Comparison of ENCODE assay signal across 21 cellular contexts in the genomic region with DNA sequence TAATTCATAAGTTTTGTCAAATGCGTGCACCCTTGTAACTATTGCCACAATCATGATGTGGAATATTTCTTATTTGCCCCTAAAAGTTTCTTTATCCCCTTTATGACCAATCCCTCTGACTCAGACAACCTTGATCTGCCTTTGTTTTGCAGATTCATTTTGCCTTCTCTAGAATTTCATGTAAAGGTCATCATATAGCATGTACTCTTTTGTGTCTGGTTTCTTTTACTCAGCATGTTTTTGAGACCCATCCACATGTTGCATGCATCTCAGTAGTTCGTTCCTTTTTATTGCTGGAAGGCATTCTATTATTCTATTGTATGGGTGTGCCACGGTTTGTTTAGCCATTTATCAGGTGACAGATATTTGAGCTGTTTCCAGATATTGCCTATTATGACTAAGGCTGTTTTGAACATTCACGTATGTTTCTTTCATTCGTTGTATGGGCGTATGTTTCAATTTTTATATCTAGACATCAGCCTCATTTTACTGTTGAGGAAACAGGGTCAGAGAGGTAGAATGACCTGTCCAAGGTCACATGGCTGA.
DNase-seq lines count a peak whose midpoint lies in the region; ATAC-seq and TF ChIP-seq lines count a peak whose summit lies in the region.
"Had no signal": no experiment of that assay in that cellular context is flagged by ENCODE, and none has a peak within 500 bp of the region (broad histone marks: within the 10 kb centered on the region; RNA-seq: fewer than 3 reads in every experiment).

No MANE protein-coding gene starts in this region.

- H3K4me3 ChIP-seq in mammary epithelial cell (replicated peaks in 1 of 3; ENCODE audit: insufficient read depth in 1 of 3, low read depth in 2 of 3, low read length in 3 of 3) = no peak overlapping the region
- H3K4me3 ChIP-seq in aorta (ENCODE audit: low read length in 2 of 2) = no peak overlapping the region
- H3K4me3 ChIP-seq: BLaER1, GM12878 had no signal

- no TSS peak for BruUV-seq in MCF 10A (replicated peaks; lab: Mats Ljungman, UMichigan)
- BruUV-seq in mammary epithelial cell (replicated peaks; lab: Mats Ljungman, UMichigan) = no TSS peak

- H2AFZ ChIP-seq in mammary epithelial cell (ENCODE audit: low read depth, low read length) = no peak overlapping the region

- no peak overlapping the region for H3K9ac ChIP-seq in mammary epithelial cell (ENCODE audit: insufficient read depth, low read length)
- H3K9ac ChIP-seq: BLaER1 had no signal

- intact Hi-C loops in MCF 10A (cut with micrococcal nuclease) = no loop called here
- intact Hi-C loops in mammary epithelial cell (cut with micrococcal nuclease) = no loop called here
- intact Hi-C loops in left colon (cut with DNase I, micrococcal nuclease) = no loop called here
- intact Hi-C loops in aorta (cut with DNase I) = loop anchor here in 1 of 2 donors (5.0 kb wide), 1 partner anchor 113 kb away; no protein-coding TSS in a partner anchor

- H3K4me3 Mint-ChIP-seq in MCF 10A (ENCODE audit: unreplicated experiment) = no peak overlapping the region

- no peak overlapping the region for H3K4me2 ChIP-seq in mammary epithelial cell (ENCODE audit: insufficient read depth, low read depth, low read length)
- H3K4me2 ChIP-seq: BLaER1 had no signal

- H3K9me3 ChIP-seq in mammary epithelial cell (replicated peaks; ENCODE audit: insufficient read depth, low read length) (no peaks in the 10 kb centered on the region), aorta (ENCODE audit: control insufficient read depth, low read length) (no peaks in the 10 kb centered on the region)
- H3K9me3 ChIP-seq: BLaER1 had no signal

- H3K36me3 ChIP-seq in mammary epithelial cell (ENCODE audit: insufficient read depth, low read length) = no peaks in the 10 kb centered on the region
- H3K36me3 ChIP-seq in aorta (ENCODE audit: control insufficient read depth in 1 of 2, insufficient read depth in 2 of 2, low read length in 1 of 2) = no peaks in the 10 kb centered on the region
- H3K36me3 ChIP-seq: BLaER1 had no signal

- no peaks in the 10 kb centered on the region for H3K27me3 Mint-ChIP-seq in MCF 10A (ENCODE audit: insufficient read depth, unreplicated experiment)

- peaks cover 10% of the 10 kb centered on the region for H3K36me3 Mint-ChIP-seq in MCF 10A (ENCODE audit: insufficient read depth, unreplicated experiment)
- H3K36me3 Mint-ChIP-seq: CD4-positive, alpha-beta memory T cell had no signal

- TF ChIP-seq CTCF in MCF 10A (IDR thresholded peaks at IDR 0.05; ENCODE audit: unreplicated experiment) (no peak), mammary epithelial cell (conservative IDR thresholded peaks at IDR 0.05 in 1 of 2, IDR thresholded peaks at IDR 0.05 in 1 of 2; ENCODE audit: extremely low read depth in 1 of 2, insufficient read depth in 1 of 2, low read depth in 1 of 2, low read length in 2 of 2) (no peak), VCaP (conservative IDR thresholded peaks at IDR 0.05) (no peak)

- POLR2A ChIA-PET in MCF 10A (lab: Yijun Ruan, JAX) = interaction anchor here (0.8 to 1.5 kb wide), 10 partner anchors 10 to 317 kb away, joined by 3 to 11 read pairs (median 4); no protein-coding TSS in a partner anchor

- H4K20me1 ChIP-seq in mammary epithelial cell (ENCODE audit: insufficient read depth, low read length) = no peaks in the 10 kb centered on the region
- H4K20me1 ChIP-seq: BLaER1 had no signal

- peaks cover 58% of the 10 kb centered on the region for H3K4me1 Mint-ChIP-seq in MCF 10A (ENCODE audit: insufficient read depth, unreplicated experiment)

- H3K4me1 ChIP-seq in mammary epithelial cell (ENCODE audit: insufficient read depth, low read length) (peaks cover 36% of the 10 kb centered on the region), aorta (ENCODE audit: control insufficient read depth in 1 of 2, insufficient read depth in 2 of 2, low read length in 2 of 2) (peaks cover 0 to 4% of the 10 kb centered on the region in 2 donors)

- H3K9me3 Mint-ChIP-seq in MCF 10A (ENCODE audit: unreplicated experiment) = no peaks in the 10 kb centered on the region
- H3K9me3 Mint-ChIP-seq: CD4-positive, alpha-beta memory T cell had no signal

- in situ Hi-C loops in mammary epithelial cell (cut with MboI; ENCODE audit: low sequenced_read_pairs in 2 of 2) = no loop called here

- H3K27me3 ChIP-seq in mammary epithelial cell (ENCODE audit: insufficient read depth, low read length) = no peaks in the 10 kb centered on the region
- H3K27me3 ChIP-seq in aorta (ENCODE audit: control insufficient read depth in 1 of 2, insufficient read depth in 2 of 2, low read length in 1 of 2) = no peaks in the 10 kb centered on the region
- H3K27me3 ChIP-seq: BLaER1 had no signal

- CTCF ChIA-PET in MCF 10A (lab: Yijun Ruan, JAX) (interaction anchor here (1.3 kb wide), 1 partner anchor 26 kb away, joined by 6 read pairs; no protein-coding TSS in a partner anchor), mammary epithelial cell (lab: Charles Lee; ENCODE audit: low non-redundant PET) (no interaction called here)

- no peak overlapping the region for H3K27ac ChIP-seq in mammary epithelial cell (ENCODE audit: insufficient read depth, low read depth, low read length)
- peak overlapping the region; percentile 98; the same call in 1 of the 2 replicates for H3K27ac ChIP-seq in VCaP
- H3K27ac ChIP-seq in aorta (ENCODE audit: low read depth in 1 of 2, low read length in 2 of 2) = no peak overlapping the region
- H3K27ac ChIP-seq: BLaER1 had no signal

- dilution Hi-C loops in mammary epithelial cell (cut with HindIII; ENCODE audit: low sequenced_read_pairs) = loop anchor here (5.0 kb wide), 1 partner anchor 87 kb away; no protein-coding TSS in a partner anchor

- ATAC-seq in left colon (peak; percentile 38), aorta (ENCODE audit: low FRiP score) (no peak), HG03565 (IDR thresholded peaks at IDR 0.05; ENCODE audit: unreplicated experiment) (no peak)
- ATAC-seq: GM12878, HCT116, SK-N-SH treated with all-trans-retinoic acid at 6 μM for 48 hours had no signal

- 76% methylated on average over 6 of the region's 6 CpGs for WGBS in mammary epithelial cell (ENCODE audit: low coverage, missing lambda C conversion rate)
- WGBS in aorta, 2 donors = 78 to 79% methylated on average over 6 of the region's 6 CpGs

- DNase-seq in MCF 10A (ENCODE audit: unreplicated experiment) = peak; percentile 28
- DNase-seq in mammary epithelial cell = no peak
- no peak for DNase-seq in left colon
- DNase-seq in aorta = no peak
- no peak for DNase-seq in AG20443 (ENCODE audit: low spot score)
- DNase-seq: CD4-positive, alpha-beta memory T cell; DMS53; EL; GOT3; KG1; NCI-H1930; NCI-H345; NCI-H526; OCI-M1; SIG-M5 had no signal

- peak overlapping the region; percentile 54 for H3K27ac Mint-ChIP-seq in MCF 10A (ENCODE audit: low read depth, unreplicated experiment)
- H3K27ac Mint-ChIP-seq: CD4-positive, alpha-beta memory T cell had no signal

- no peaks in the 10 kb centered on the region for H3K79me2 ChIP-seq in mammary epithelial cell (ENCODE audit: insufficient read depth, low read length)
